ENCODE assay signal across 8 cellular contexts in the genomic region with DNA sequence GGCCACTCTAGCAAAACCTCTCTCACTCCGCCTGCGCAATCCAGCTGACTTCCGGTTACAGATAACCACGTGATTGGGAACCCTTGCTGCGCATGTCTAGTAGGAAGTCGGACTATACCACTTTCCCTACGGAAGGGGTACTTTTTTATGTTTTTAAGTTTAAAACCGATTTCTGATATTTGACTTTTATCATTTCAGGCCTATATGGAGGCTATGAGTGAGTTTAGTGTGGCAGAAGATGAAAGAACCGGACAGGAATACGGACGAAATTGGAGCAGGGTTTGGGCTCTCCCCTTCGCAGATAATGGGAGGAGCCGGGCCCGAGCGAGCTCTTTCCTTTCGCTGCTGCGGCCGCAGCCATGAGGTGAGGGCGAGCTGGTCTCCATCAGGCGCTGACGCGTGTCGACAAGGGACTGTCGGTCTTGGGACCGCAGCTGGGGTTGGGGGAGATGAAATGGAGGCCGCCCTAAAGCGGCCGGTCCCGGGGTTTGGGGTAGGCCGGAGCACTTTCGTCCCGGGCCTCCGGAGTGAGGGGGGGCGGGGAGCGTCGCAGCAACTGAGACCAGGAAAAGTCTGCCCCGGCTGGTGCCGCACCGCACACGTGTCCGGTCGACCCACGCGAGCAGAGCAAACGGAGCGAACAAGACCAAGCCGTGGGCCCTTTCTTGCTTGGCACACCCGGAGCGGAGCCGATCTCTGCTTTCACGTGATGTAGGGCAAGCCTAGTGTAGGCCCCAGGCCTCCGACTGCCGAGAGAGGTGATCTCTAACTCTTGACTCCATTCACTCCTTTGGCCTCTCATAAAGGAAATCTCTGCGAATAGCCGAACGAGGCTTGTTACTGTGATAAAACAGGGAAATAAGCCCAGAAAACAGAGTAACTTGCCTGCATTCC. TPM values are rescaled to one million over a fixed set of nuclear protein-coding genes. Genes with fewer than 3 reads are reported as not detected.
DNase-seq lines count a peak whose midpoint lies in the region; ATAC-seq and TF ChIP-seq lines count a peak whose summit lies in the region.

RPL19 (plus strand) TSS at position 298 of the 894 bp plus-strand sequence; CDS start at position 360, 62 bp downstream.

- intact Hi-C loops in activated T-helper 1 cell treated with anti-CD3 and anti-CD28 coated beads, Interleukin-12 subunit alpha, Interleukin-12 subunit beta, Interleukin-2, Interleukin-4 antibody, amounts not matched to agents 30 ng/mL and 10 ng/mL and 1 ng/mL, durations not matched to agents 14 hours and 24 hours and 36 hours (cut with micrococcal nuclease): loop anchor here (1.0 to 10.0 kb wide), 6 partner anchors 46 to 448 kb away; partner anchors contain the start of genes CDK12, PIP4K2B, PPP1R1B and PSMB3

- H3K27me3 Mint-ChIP-seq in activated T-helper 1 cell treated with anti-CD3 and anti-CD28 coated beads, Interleukin-12 subunit alpha, Interleukin-12 subunit beta, Interleukin-2, Interleukin-4 antibody, amounts not matched to agents 30 ng/mL and 10 ng/mL and 1 ng/mL, durations not matched to agents 14 hours and 24 hours and 36 hours (ENCODE audit: insufficient read depth): no peaks in the 10 kb centered on the region
- no peaks in the 10 kb centered on the region for H3K27me3 Mint-ChIP-seq in naive B cell

- H3K4me3 Mint-ChIP-seq in activated T-helper 1 cell treated with anti-CD3 and anti-CD28 coated beads, Interleukin-12 subunit alpha, Interleukin-12 subunit beta, Interleukin-2, Interleukin-4 antibody, amounts not matched to agents 30 ng/mL and 10 ng/mL and 1 ng/mL, durations not matched to agents 14 hours and 24 hours and 36 hours: peak within 1 kb of the TSS; percentile 93
- peak within 1 kb of the TSS; percentile 87 to 100 (median 97) for H3K4me3 Mint-ChIP-seq in naive B cell
- H3K4me3 Mint-ChIP-seq in stimulated activated effector memory CD8-positive, alpha-beta T cell treated with anti-CD3 and anti-CD28 coated beads, Interleukin-12 subunit alpha, Interleukin-12 subunit beta, amount 100 ng/mL, for 72 hours: peak within 1 kb of the TSS; percentile 95

- DNase-seq in DMS79 (lab: John Stamatoyannopoulos, UW): peak; percentile 88
- DNase-seq in LNCaP clone FGC (ENCODE audit: low read depth): peak; percentile 88
- peak; percentile 95 for DNase-seq in RPMI8226
- peak; percentile 84 for DNase-seq in activated T-helper 1 cell treated with anti-CD3 and anti-CD28 coated beads, Interleukin-12 subunit alpha, Interleukin-12 subunit beta, Interleukin-2, Interleukin-4 antibody, amounts not matched to agents 30 ng/mL and 10 ng/mL and 1 ng/mL, durations not matched to agents 14 hours and 24 hours and 36 hours (ENCODE audit: low spot score)
- DNase-seq in fibroblast of gingiva (ENCODE audit: low read depth): peak; percentile 92
- DNase-seq in naive B cell: peak; percentile 89
- DNase-seq in stimulated activated effector memory CD8-positive, alpha-beta T cell treated with anti-CD3 and anti-CD28 coated beads, Interleukin-12 subunit alpha, Interleukin-12 subunit beta, amount 100 ng/mL, for 72 hours (ENCODE audit: low spot score in 2 of 2): peak; percentile 74 to 91

- H3K4me3 ChIP-seq in LNCaP clone FGC (ENCODE audit: low read depth, low read length): peak within 1 kb of the TSS; percentile 92

- ATAC-seq in GM21825 (IDR thresholded peaks at IDR 0.05; ENCODE audit: unreplicated experiment) (peak; percentile 53), naive B cell (ENCODE audit: low read depth in 2 of 2) (peak; percentile 70 to 77)
- ATAC-seq in stimulated activated effector memory CD8-positive, alpha-beta T cell treated with anti-CD3 and anti-CD28 coated beads, Interleukin-12 subunit alpha, Interleukin-12 subunit beta, amount 100 ng/mL, for 72 hours: peak; percentile 77

- peak within 1 kb of the TSS; percentile 98 for H3K27ac Mint-ChIP-seq in activated T-helper 1 cell treated with anti-CD3 and anti-CD28 coated beads, Interleukin-12 subunit alpha, Interleukin-12 subunit beta, Interleukin-2, Interleukin-4 antibody, amounts not matched to agents 30 ng/mL and 10 ng/mL and 1 ng/mL, durations not matched to agents 14 hours and 24 hours and 36 hours
- H3K27ac Mint-ChIP-seq in naive B cell: peak within 1 kb of the TSS; percentile 100
- peak within 1 kb of the TSS; percentile 100 for H3K27ac Mint-ChIP-seq in stimulated activated effector memory CD8-positive, alpha-beta T cell treated with anti-CD3 and anti-CD28 coated beads, Interleukin-12 subunit alpha, Interleukin-12 subunit beta, amount 100 ng/mL, for 72 hours

- TF ChIP-seq CTCF in LNCaP clone FGC (IDR thresholded peaks at IDR 0.05; ENCODE audit: control insufficient read depth, extremely low read depth, insufficient read depth): no peak

- H3K4me1 Mint-ChIP-seq in activated T-helper 1 cell treated with anti-CD3 and anti-CD28 coated beads, Interleukin-12 subunit alpha, Interleukin-12 subunit beta, Interleukin-2, Interleukin-4 antibody, amounts not matched to agents 30 ng/mL and 10 ng/mL and 1 ng/mL, durations not matched to agents 14 hours and 24 hours and 36 hours (ENCODE audit: low read depth): peaks cover 47% of the 10 kb centered on the region
- peaks cover 40 to 71% (median 59%) of the 10 kb centered on the region in 3 donors for H3K4me1 Mint-ChIP-seq in naive B cell
- peaks cover 68% of the 10 kb centered on the region for H3K4me1 Mint-ChIP-seq in stimulated activated effector memory CD8-positive, alpha-beta T cell treated with anti-CD3 and anti-CD28 coated beads, Interleukin-12 subunit alpha, Interleukin-12 subunit beta, amount 100 ng/mL, for 72 hours

- H3K9me3 Mint-ChIP-seq in activated T-helper 1 cell treated with anti-CD3 and anti-CD28 coated beads, Interleukin-12 subunit alpha, Interleukin-12 subunit beta, Interleukin-2, Interleukin-4 antibody, amounts not matched to agents 30 ng/mL and 10 ng/mL and 1 ng/mL, durations not matched to agents 14 hours and 24 hours and 36 hours: no peaks in the 10 kb centered on the region
- no peaks in the 10 kb centered on the region for H3K9me3 Mint-ChIP-seq in naive B cell
- no peaks in the 10 kb centered on the region for H3K9me3 Mint-ChIP-seq in stimulated activated effector memory CD8-positive, alpha-beta T cell treated with anti-CD3 and anti-CD28 coated beads, Interleukin-12 subunit alpha, Interleukin-12 subunit beta, amount 100 ng/mL, for 72 hours

- peaks cover 45% of the 10 kb centered on the region for H3K36me3 Mint-ChIP-seq in activated T-helper 1 cell treated with anti-CD3 and anti-CD28 coated beads, Interleukin-12 subunit alpha, Interleukin-12 subunit beta, Interleukin-2, Interleukin-4 antibody, amounts not matched to agents 30 ng/mL and 10 ng/mL and 1 ng/mL, durations not matched to agents 14 hours and 24 hours and 36 hours (ENCODE audit: low read depth)
- H3K36me3 Mint-ChIP-seq in naive B cell: peaks cover 13 to 20% of the 10 kb centered on the region in 2 donors
- H3K36me3 Mint-ChIP-seq in stimulated activated effector memory CD8-positive, alpha-beta T cell treated with anti-CD3 and anti-CD28 coated beads, Interleukin-12 subunit alpha, Interleukin-12 subunit beta, amount 100 ng/mL, for 72 hours: peaks cover 60% of the 10 kb centered on the region

RNA-seq across cellular contexts. Expression of gene RPL19, which starts in this region (rescaled TPM):
- 2,114 and 2,133 TPM in 2 replicates for total RNA-seq in activated T-helper 1 cell treated with anti-CD3 and anti-CD28 coated beads, Interleukin-12 subunit alpha, Interleukin-12 subunit beta, Interleukin-2, Interleukin-4 antibody, amounts not matched to agents 30 ng/mL and 10 ng/mL and 1 ng/mL, durations not matched to agents 14 hours and 24 hours and 36 hours
- polyA plus RNA-seq in naive B cell (ENCODE audit: low read depth in 6 of 6): 1,000 to 10,000 TPM; 2,219 to 3,415 (median 2,883) TPM

Comparison
In these comparisons a context has a peak if more than half of its experiments do, and no peak if none do; other contexts are left out.
1. Peak in every context shown above with its lines: DNase-seq, ATAC-seq and H3K4me3 ChIP-seq.